ENCODE assay signal across 15 cellular contexts in genomic region chr9:124010303-124010664, GRCh38. TPM values are rescaled to one million over a fixed set of nuclear protein-coding genes. Genes with fewer than 3 reads are reported as not detected.
DNase-seq lines count a peak whose midpoint lies in the region; ATAC-seq and TF ChIP-seq lines count a peak whose summit lies in the region.
"Had no signal": no experiment of that assay in that cellular context is flagged by ENCODE, and none has a peak within 500 bp of the region (broad histone marks: within the 10 kb centered on the region; RNA-seq: fewer than 3 reads in every experiment).

No MANE protein-coding gene starts in this region.

- H3K4me3 Mint-ChIP-seq in CD4-positive, alpha-beta memory T cell: peak overlapping the region in 6 of 8 donors; percentile 18 to 62 (median 55)
- peak overlapping the region in 3 of 5 donors; percentile 11 to 71 (median 46) for H3K4me3 Mint-ChIP-seq in immature natural killer cell

- intact Hi-C loops in CD4-positive, alpha-beta memory T cell (cut with micrococcal nuclease): no loop called here

- H3K79me2 ChIP-seq in OCI-LY3 (ENCODE audit: low read length): no peaks in the 10 kb centered on the region

- peaks cover 19% of the 10 kb centered on the region for H3K4me1 ChIP-seq in CD4-positive, alpha-beta memory T cell (ENCODE audit: insufficient read depth, low read length)
- H3K4me1 ChIP-seq in OCI-LY3 (ENCODE audit: low read length): peaks cover 43% of the 10 kb centered on the region

- peak overlapping the region; percentile 62 for H3K4me2 ChIP-seq in OCI-LY3 (ENCODE audit: low read length)

- CTCF ChIA-PET in CD4-positive, alpha-beta memory T cell (lab: Charles Lee; ENCODE audit: partially characterized antibody): no interaction called here

- H3K4me3 ChIP-seq in CD4-positive, alpha-beta memory T cell (ENCODE audit: low read length in 2 of 2): no peak overlapping the region
- peak overlapping the region; percentile 66; the same call in 1 of the 2 replicates for H3K4me3 ChIP-seq in GM12865 (ENCODE audit: low read depth, low read length)
- H3K4me3 ChIP-seq in OCI-LY3 (ENCODE audit: low read length): peak overlapping the region; percentile 39

- no peak overlapping the region for H3K9ac ChIP-seq in OCI-LY3 (ENCODE audit: low read length)

- peak overlapping the region in 1 of 7 donors; percentile 16 for H3K27ac Mint-ChIP-seq in CD4-positive, alpha-beta memory T cell
- H3K27ac Mint-ChIP-seq in immature natural killer cell: no peak overlapping the region

- peaks cover 15 to 51% (median 26%) of the 10 kb centered on the region in 4 donors for H3K4me1 Mint-ChIP-seq in CD4-positive, alpha-beta memory T cell
- H3K4me1 Mint-ChIP-seq in immature natural killer cell: peaks cover 13 to 15% of the 10 kb centered on the region in 2 donors

- no peaks in the 10 kb centered on the region for H3K36me3 ChIP-seq in CD4-positive, alpha-beta memory T cell (ENCODE audit: insufficient read depth, low read length)
- no peaks in the 10 kb centered on the region for H3K36me3 ChIP-seq in OCI-LY3 (replicated peaks; ENCODE audit: low read depth, low read length)
- H3K36me3 ChIP-seq: left lung, neutrophil, tibial nerve had no signal

- ATAC-seq in HG02642 (IDR thresholded peaks at IDR 0.05; ENCODE audit: poor library complexity, unreplicated experiment): no peak
- ATAC-seq: Panc1, sciatic nerve had no signal

- no peaks in the 10 kb centered on the region for H3K9me3 ChIP-seq in CD4-positive, alpha-beta memory T cell (ENCODE audit: control insufficient read depth in 1 of 2, low read length in 2 of 2)
- H3K9me3 ChIP-seq in OCI-LY3 (ENCODE audit: insufficient read depth, low read length): no peaks in the 10 kb centered on the region
- H3K9me3 ChIP-seq: left lung, neutrophil, tibial nerve had no signal

- no peaks in the 10 kb centered on the region for H3K36me3 Mint-ChIP-seq in CD4-positive, alpha-beta memory T cell
- H3K36me3 Mint-ChIP-seq in immature natural killer cell: no peaks in the 10 kb centered on the region

- H3K27ac ChIP-seq in CD4-positive, alpha-beta memory T cell (ENCODE audit: low read depth, low read length): no peak overlapping the region
- no peak overlapping the region for H3K27ac ChIP-seq in OCI-LY3 (ENCODE audit: low read length)
- H3K27ac ChIP-seq: left lung, neutrophil, tibial nerve had no signal

- H3K27me3 ChIP-seq in CD4-positive, alpha-beta memory T cell (ENCODE audit: insufficient read depth, low read length): peaks cover 59% of the 10 kb centered on the region
- peaks cover 40% of the 10 kb centered on the region for H3K27me3 ChIP-seq in OCI-LY3 (ENCODE audit: low read depth, low read length)

- H3K9me3 Mint-ChIP-seq in CD4-positive, alpha-beta memory T cell: peaks cover 0 to 5% (median 0%) of the 10 kb centered on the region in 8 donors
- H3K9me3 Mint-ChIP-seq in immature natural killer cell: peaks cover 0 to 5% (median 0%) of the 10 kb centered on the region in 6 donors

- no peak overlapping the region for H2AFZ ChIP-seq in OCI-LY3 (ENCODE audit: low read depth, low read length)

- POLR2A ChIA-PET in CD4-positive, alpha-beta memory T cell (lab: Charles Lee; ENCODE audit: partially characterized antibody): no interaction called here

- no peak for DNase-seq in CD4-positive, alpha-beta memory T cell
- DNase-seq in GM12865 (ENCODE audit: low read depth) (peak; percentile 55), immature natural killer cell (no peak), DMS114 treated with DMSO at 0.1 percent for 48 hours (lab: John Stamatoyannopoulos, UW; ENCODE audit: unreplicated experiment) (no peak)
- DNase-seq in activated CD4-positive, CD25-positive, alpha-beta regulatory T cell (lab: John Stamatoyannopoulos, UW): no peak
- DNase-seq: activated CD4-positive, CD25-positive, alpha-beta regulatory T cell treated with anti-CD3 and anti-CD28 coated beads, Interleukin-2, amount 50 U/mL, for 72 hours; left lung; MV-4-11; stimulated activated CD4-positive, alpha-beta T cell treated with anti-CD3 and anti-CD28 coated beads, Interleukin-2, amount 100 ng/mL, for 48 hours had no signal

- peaks cover 19% of the 10 kb centered on the region; the same call in 1 of the 2 replicates for H4K20me1 ChIP-seq in OCI-LY3 (ENCODE audit: insufficient read depth, low read length)

- peaks cover 59 to 62% of the 10 kb centered on the region in 2 donors for H3K27me3 Mint-ChIP-seq in CD4-positive, alpha-beta memory T cell
- peaks cover 32 to 55% (median 45%) of the 10 kb centered on the region in 3 donors for H3K27me3 Mint-ChIP-seq in immature natural killer cell (ENCODE audit: low read depth in 3 of 3)

- TF ChIP-seq CTCF in GM12865 (IDR thresholded peaks at IDR 0.05; ENCODE audit: insufficient read depth, low read depth, low read length, missing control alignments): no peak
- no peak for TF ChIP-seq CTCF in OCI-LY3 (IDR thresholded peaks at IDR 0.05; ENCODE audit: low read depth, low read length)

RNA-seq across cellular contexts. Expression of gene LHX2, which starts 1.3 kb away (rescaled TPM):
- total RNA-seq in CD4-positive, alpha-beta memory T cell: not detected
- not detected for polyA plus RNA-seq in CD4-positive, alpha-beta memory T cell
- not detected for polyA plus RNA-seq in immature natural killer cell
- total RNA-seq: left lung, sciatic nerve, tibial nerve had no signal

Comparison
In these comparisons a context has a peak if more than half of its experiments do, and no peak if none do; other contexts are left out.
1. H3K4me3 ChIP-seq: peak in GM12865 (single experiment) and OCI-LY3 (single experiment); none in CD4-positive, alpha-beta memory T cell (0 of 2).